13 cellular contexts compared by ENCODE assay signal in the genomic region with DNA sequence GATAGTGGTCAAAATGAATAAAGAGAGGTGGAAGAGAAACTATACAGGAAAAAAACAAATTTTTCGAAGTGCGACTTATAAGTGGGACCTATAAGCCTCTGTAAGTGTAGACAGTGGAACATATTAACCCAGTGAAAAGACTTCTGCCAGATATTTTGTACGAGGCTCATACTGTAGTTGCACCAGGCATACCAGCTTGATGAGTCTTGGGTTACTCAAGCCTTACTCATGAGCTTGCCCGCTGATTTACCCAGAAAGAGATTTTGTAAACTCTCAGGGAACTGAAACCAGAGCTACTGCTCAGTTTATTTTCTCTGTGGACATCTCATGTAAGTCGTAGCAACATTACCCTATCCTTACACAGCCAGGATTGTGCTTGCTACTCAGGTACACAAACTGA.
DNase-seq lines count a peak whose midpoint lies in the region; ATAC-seq and TF ChIP-seq lines count a peak whose summit lies in the region.
"Had no signal": no experiment of that assay in that cellular context is flagged by ENCODE, and none has a peak within 500 bp of the region (broad histone marks: within the 10 kb centered on the region; RNA-seq: fewer than 3 reads in every experiment).

No MANE protein-coding gene starts in this region.

- H3K9me2 ChIP-seq in SK-N-SH = no peaks in the 10 kb centered on the region

- WGBS in SK-N-SH (ENCODE audit: low lambda C conversion rate) = 19% methylated on average over 5 of the region's 5 CpGs

- no peaks in the 10 kb centered on the region for H3K27me3 ChIP-seq in SK-N-SH (ENCODE audit: insufficient read depth)
- H3K27me3 ChIP-seq: heart right ventricle had no signal

- H3K79me2 ChIP-seq in SK-N-SH (ENCODE audit: insufficient read depth) = no peaks in the 10 kb centered on the region

- peak overlapping the region; percentile 25; the same call in 1 of the 2 replicates for H3K9ac ChIP-seq in SK-N-SH

- peak overlapping the region; percentile 40 to 88; a peak in 3 of 4 replicates for H3K27ac ChIP-seq in SK-N-SH (ENCODE audit: low read depth in 2 of 2, low read length in 1 of 2)
- H3K27ac ChIP-seq: heart right ventricle had no signal

- H3K36me3 ChIP-seq in SK-N-SH (replicated peaks in 1 of 2; ENCODE audit: control insufficient read depth in 1 of 2, insufficient read depth in 2 of 2, low read length in 1 of 2) = no peaks in the 10 kb centered on the region
- H3K36me3 ChIP-seq: heart right ventricle had no signal

- DNase-seq in A172 (ENCODE audit: low spot score) (peak; percentile 97), HPDE6-E6E7 (ENCODE audit: extremely low spot score) (peak; percentile 87), SK-N-SH (no peak), fibroblast of pulmonary artery (ENCODE audit: low read depth) (peak; percentile 86), NCI-H69 (lab: John Stamatoyannopoulos, UW) (no peak), AML-193 (lab: John Stamatoyannopoulos, UW) (no peak)
- DNase-seq: activated CD4-positive, alpha-beta memory T cell treated with anti-CD3 and anti-CD28 coated beads, Interleukin-2, amount 10 ng/mL, durations not matched to agents 7 days and 5 days; heart right ventricle; MM.1S had no signal

- peak overlapping the region; percentile 25 for H2AFZ ChIP-seq in SK-N-SH (ENCODE audit: low read depth)

- peak overlapping the region; percentile 14 for H3K4me2 ChIP-seq in SK-N-SH

- H3K4me1 ChIP-seq in SK-N-SH (ENCODE audit: control insufficient read depth in 1 of 2, insufficient read depth in 2 of 2, low read depth in 1 of 2, low read length in 1 of 2) = peaks cover 0 to 10% of the 10 kb centered on the region in 2 experiments; a peak in 3 of 4 replicates
- H3K4me1 ChIP-seq: heart right ventricle had no signal

- ATAC-seq in HG03571 (IDR thresholded peaks at IDR 0.05; ENCODE audit: unreplicated experiment) (no peak), GM21737 (IDR thresholded peaks at IDR 0.05; ENCODE audit: unreplicated experiment) (no peak)
- ATAC-seq: heart right ventricle; Right ventricle myocardium inferior; stimulated activated memory B cell treated with anti-CD40 and anti-IgM and Interleukin-4, amounts not matched to agents 10 μg/mL and 1 μg/mL and 100 μg/mL, for 72 hours had no signal

- no peak overlapping the region for H3K4me3 ChIP-seq in SK-N-SH (ENCODE audit: low read depth in 2 of 2, low read length in 1 of 2)
- no peak overlapping the region for H3K4me3 ChIP-seq in fibroblast of pulmonary artery (replicated peaks; ENCODE audit: low read depth, low read length)
- H3K4me3 ChIP-seq: heart right ventricle had no signal

- TF ChIP-seq RAD21 in SK-N-SH (IDR thresholded peaks at IDR 0.05; ENCODE audit: low read length) = no peak

- POLR2A ChIA-PET in SK-N-SH (lab: Yijun Ruan, JAX) = no interaction called here

- H4K20me1 ChIP-seq in SK-N-SH (ENCODE audit: insufficient read depth) = no peaks in the 10 kb centered on the region

- CTCF ChIA-PET in SK-N-SH (lab: Yijun Ruan, JAX) = interaction anchor here (1.0 kb wide), 1 partner anchor 11 kb away, joined by 4 read pairs; no protein-coding TSS in a partner anchor

- TF ChIP-seq CTCF in SK-N-SH (IDR thresholded peaks at IDR 0.05) = no peak
- TF ChIP-seq CTCF in fibroblast of pulmonary artery (IDR thresholded peaks at IDR 0.05; ENCODE audit: low read length, missing control alignments) = no peak

- peaks cover 17% of the 10 kb centered on the region for H3F3A ChIP-seq in SK-N-SH (replicated peaks; ENCODE audit: insufficient read depth)

- H3K9me3 ChIP-seq in SK-N-SH = no peaks in the 10 kb centered on the region
- H3K9me3 ChIP-seq: heart right ventricle had no signal

- peak in 1 of 2 experiments; percentile 90; a peak in 2 of 4 replicates for TF ChIP-seq EP300 in SK-N-SH (IDR thresholded peaks at IDR 0.05; ENCODE audit: borderline replicate concordance in 1 of 2, low read depth in 1 of 2, low read length in 1 of 2)

TF ChIP-seq in SK-N-SH, 30 proteins besides CTCF, POLR2A, EP300 and RAD21 (continues in another document):
- no peak; the same call in 1 of the 2 replicates for TF ChIP-seq GABPA (IDR thresholded peaks at IDR 0.05; ENCODE audit: low read depth)
- TF ChIP-seq MAX (IDR thresholded peaks at IDR 0.05; ENCODE audit: low read depth) = peak; percentile 53; the same call in 1 of the 2 replicates
- TF ChIP-seq POLR2AphosphoS5 (IDR thresholded peaks at IDR 0.05; ENCODE audit: low read depth, low read length) = peak; percentile 69; the same call in 1 of the 2 replicates
- peak; percentile 97 for TF ChIP-seq TEAD4 (IDR thresholded peaks at IDR 0.05; ENCODE audit: borderline replicate concordance, insufficient read depth)
- TF ChIP-seq RCOR1 (IDR thresholded peaks at IDR 0.05; ENCODE audit: low read length) = no peak
- TF ChIP-seq, protein P1, sequence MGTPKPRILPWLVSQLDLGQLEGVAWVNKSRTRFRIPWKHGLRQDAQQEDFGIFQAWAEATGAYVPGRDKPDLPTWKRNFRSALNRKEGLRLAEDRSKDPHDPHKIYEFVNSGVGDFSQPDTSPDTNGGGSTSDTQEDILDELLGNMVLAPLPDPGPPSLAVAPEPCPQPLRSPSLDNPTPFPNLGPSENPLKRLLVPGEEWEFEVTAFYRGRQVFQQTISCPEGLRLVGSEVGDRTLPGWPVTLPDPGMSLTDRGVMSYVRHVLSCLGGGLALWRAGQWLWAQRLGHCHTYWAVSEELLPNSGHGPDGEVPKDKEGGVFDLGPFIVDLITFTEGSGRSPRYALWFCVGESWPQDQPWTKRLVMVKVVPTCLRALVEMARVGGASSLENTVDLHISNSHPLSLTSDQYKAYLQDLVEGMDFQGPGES (IDR thresholded peaks at IDR 0.05; ENCODE audit: low read depth, low read length) = no peak
- TF ChIP-seq PBX3 (IDR thresholded peaks at IDR 0.05) = peak; percentile 71; the same call in 1 of the 2 replicates
- TF ChIP-seq, protein P2, sequence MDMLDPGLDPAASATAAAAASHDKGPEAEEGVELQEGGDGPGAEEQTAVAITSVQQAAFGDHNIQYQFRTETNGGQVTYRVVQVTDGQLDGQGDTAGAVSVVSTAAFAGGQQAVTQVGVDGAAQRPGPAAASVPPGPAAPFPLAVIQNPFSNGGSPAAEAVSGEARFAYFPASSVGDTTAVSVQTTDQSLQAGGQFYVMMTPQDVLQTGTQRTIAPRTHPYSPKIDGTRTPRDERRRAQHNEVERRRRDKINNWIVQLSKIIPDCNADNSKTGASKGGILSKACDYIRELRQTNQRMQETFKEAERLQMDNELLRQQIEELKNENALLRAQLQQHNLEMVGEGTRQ (IDR thresholded peaks at IDR 0.05; ENCODE audit: borderline replicate concordance, low read depth, low read length) = no peak
- no peak for TF ChIP-seq RFX5 (IDR thresholded peaks at IDR 0.05; ENCODE audit: low read length)
- TF ChIP-seq EZH2phosphoT487 (IDR thresholded peaks at IDR 0.05; ENCODE audit: borderline replicate concordance, low read depth) = no peak
- TF ChIP-seq MXI1 (IDR thresholded peaks at IDR 0.05; ENCODE audit: low read depth, low read length) = no peak
- TF ChIP-seq JUND (IDR thresholded peaks at IDR 0.05) = peak; percentile 98
- TF ChIP-seq CHD2 (IDR thresholded peaks at IDR 0.05; ENCODE audit: low read length, partially characterized antibody) = no peak
- TF ChIP-seq TCF12 (IDR thresholded peaks at IDR 0.05) = peak; percentile 89
- peak; percentile 77 for TF ChIP-seq NFIC (IDR thresholded peaks at IDR 0.05; ENCODE audit: borderline replicate concordance)
- TF ChIP-seq TAF1 (IDR thresholded peaks at IDR 0.05; ENCODE audit: borderline replicate concordance, low read depth, low read length) = 0 out of 2 replicates have a peak, but pooled peaks have one; percentile 23
- TF ChIP-seq, protein P3, sequence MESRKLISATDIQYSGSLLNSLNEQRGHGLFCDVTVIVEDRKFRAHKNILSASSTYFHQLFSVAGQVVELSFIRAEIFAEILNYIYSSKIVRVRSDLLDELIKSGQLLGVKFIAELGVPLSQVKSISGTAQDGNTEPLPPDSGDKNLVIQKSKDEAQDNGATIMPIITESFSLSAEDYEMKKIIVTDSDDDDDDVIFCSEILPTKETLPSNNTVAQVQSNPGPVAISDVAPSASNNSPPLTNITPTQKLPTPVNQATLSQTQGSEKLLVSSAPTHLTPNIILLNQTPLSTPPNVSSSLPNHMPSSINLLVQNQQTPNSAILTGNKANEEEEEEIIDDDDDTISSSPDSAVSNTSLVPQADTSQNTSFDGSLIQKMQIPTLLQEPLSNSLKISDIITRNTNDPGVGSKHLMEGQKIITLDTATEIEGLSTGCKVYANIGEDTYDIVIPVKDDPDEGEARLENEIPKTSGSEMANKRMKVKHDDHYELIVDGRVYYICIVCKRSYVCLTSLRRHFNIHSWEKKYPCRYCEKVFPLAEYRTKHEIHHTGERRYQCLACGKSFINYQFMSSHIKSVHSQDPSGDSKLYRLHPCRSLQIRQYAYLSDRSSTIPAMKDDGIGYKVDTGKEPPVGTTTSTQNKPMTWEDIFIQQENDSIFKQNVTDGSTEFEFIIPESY (IDR thresholded peaks at IDR 0.05; ENCODE audit: borderline replicate concordance, low read depth) = peak; percentile 63; the same call in 1 of the 2 replicates
- TF ChIP-seq NRF1 (IDR thresholded peaks at IDR 0.05; ENCODE audit: low read depth, low read length) = no peak
- no peak for TF ChIP-seq GATA2 (CRISPR knock-in tag; IDR thresholded peaks at IDR 0.05)
- peak; percentile 96 for TF ChIP-seq RXRA (IDR thresholded peaks at IDR 0.05; ENCODE audit: borderline replicate concordance, low read depth)
- 0 out of 2 replicates have a peak, but pooled peaks have one; percentile 19 for TF ChIP-seq FOXM1 (IDR thresholded peaks at IDR 0.05; ENCODE audit: low read depth)
- TF ChIP-seq ELF1 (IDR thresholded peaks at IDR 0.05) = peak; percentile 29; the same call in 1 of the 2 replicates
- TF ChIP-seq MEF2A (IDR thresholded peaks at IDR 0.05; ENCODE audit: borderline replicate concordance, low read depth) = 0 out of 2 replicates have a peak, but pooled peaks have one; percentile 33
- peak; percentile 100 for TF ChIP-seq FOSL2 (IDR thresholded peaks at IDR 0.05; ENCODE audit: borderline replicate concordance, low read depth)
- TF ChIP-seq YY1 (IDR thresholded peaks at IDR 0.05; ENCODE audit: low read depth) = no peak

Comparison
In these comparisons a context has a peak if more than half of its experiments do, and no peak if none do; other contexts are left out.
1. DNase-seq: peak in A172 (single experiment), HPDE6-E6E7 (single experiment) and fibroblast of pulmonary artery (single experiment); none in SK-N-SH (single experiment), NCI-H69 (single experiment) and AML-193 (0 of 2).